In the genomic region with DNA sequence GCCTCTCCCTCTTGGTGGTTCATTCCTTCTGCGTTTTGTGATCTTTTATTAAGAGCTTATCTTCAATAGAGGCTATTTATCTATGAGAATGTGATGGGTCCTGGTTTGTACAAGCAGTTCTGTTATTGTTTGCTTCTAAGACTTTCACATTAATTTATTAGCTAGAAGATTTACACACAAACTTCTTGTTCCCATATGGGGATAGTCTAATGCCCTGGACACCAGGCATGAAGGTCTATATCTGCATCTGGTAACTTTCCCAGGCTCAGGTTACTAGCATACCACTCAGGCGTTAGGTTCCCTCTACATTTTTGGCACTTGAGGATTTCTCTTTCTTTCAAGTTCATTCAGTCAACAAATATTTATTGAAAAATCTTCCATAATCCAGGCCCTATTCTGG, we compare ENCODE assay signal across 9 cellular contexts. TPM values are rescaled to one million over a fixed set of nuclear protein-coding genes. Genes with fewer than 3 reads are reported as not detected.
DNase-seq lines count a peak whose midpoint lies in the region; ATAC-seq and TF ChIP-seq lines count a peak whose summit lies in the region.
"Had no signal": no experiment of that assay in that cellular context is flagged by ENCODE, and none has a peak within 500 bp of the region (broad histone marks: within the 10 kb centered on the region; RNA-seq: fewer than 3 reads in every experiment).

No MANE protein-coding gene starts in this region.

- H3K4me1 ChIP-seq in OCI-LY7 (ENCODE audit: insufficient read depth, low read length, poor library complexity, severe bottlenecking): peaks cover 86% of the 10 kb centered on the region
- peaks cover 17% of the 10 kb centered on the region for H3K4me1 ChIP-seq in effector memory CD4-positive, alpha-beta T cell (ENCODE audit: control insufficient read depth, insufficient read depth, low read length, poor library complexity, severe bottlenecking)
- H3K4me1 ChIP-seq in spleen: peaks cover 10 to 95% (median 72%) of the 10 kb centered on the region in 6 donors

- H3K27ac ChIP-seq in OCI-LY7 (ENCODE audit: low read depth, low read length, poor library complexity, severe bottlenecking): peak overlapping the region; percentile 98
- peak overlapping the region; percentile 35 for H3K27ac ChIP-seq in effector memory CD4-positive, alpha-beta T cell (ENCODE audit: insufficient read depth, low read length, poor library complexity, severe bottlenecking)
- H3K27ac ChIP-seq in spleen: peak overlapping the region in 6 of 8 donors; percentile 2 to 65 (median 32)

- WGBS in spleen, 5 donors: 84 to 93% (median 92%) methylated on average over 2 of the region's 2 CpGs

- H3K9me3 ChIP-seq in OCI-LY7 (ENCODE audit: low read length): peaks cover 26% of the 10 kb centered on the region; the same call in 1 of the 2 replicates
- no peaks in the 10 kb centered on the region for H3K9me3 ChIP-seq in effector memory CD4-positive, alpha-beta T cell (ENCODE audit: control insufficient read depth, low read length)
- no peaks in the 10 kb centered on the region for H3K9me3 ChIP-seq in spleen

- no peak for DNase-seq in activated CD8-positive, alpha-beta memory T cell treated with anti-CD3 and anti-CD28 coated beads, Interleukin-2, amount 10 ng/mL, durations not matched to agents 7 days and 5 days
- no peak for DNase-seq in activated CD8-positive, alpha-beta memory T cell treated with anti-CD3 and anti-CD28 coated beads, Interleukin-2, amount 50 U/mL, for 4 hours
- DNase-seq in OCI-LY7 (ENCODE audit: low spot score): no peak
- DNase-seq in effector memory CD4-positive, alpha-beta T cell: no peak
- DNase-seq in spleen: no peak
- no peak for DNase-seq in RKO (ENCODE audit: low spot score)
- DNase-seq in COLO829 (ENCODE audit: low spot score): no peak
- DNase-seq: NCI-H748 treated with DMSO at 0.1 percent for 48 hours had no signal

- no peaks in the 10 kb centered on the region for H3K9me3 Mint-ChIP-seq in activated CD8-positive, alpha-beta memory T cell treated with anti-CD3 and anti-CD28 coated beads, Interleukin-2, amount 10 ng/mL, durations not matched to agents 7 days and 5 days (ENCODE audit: low read depth)

- intact Hi-C loops in OCI-LY7 (cut with micrococcal nuclease; ENCODE audit: unreplicated experiment): loop anchor here (10.0 kb wide), 1 partner anchor 729 kb away; the partner anchor contains the start of gene RBM20
- intact Hi-C loops in spleen (cut with DNase I; ENCODE audit: low total_unique reads): no loop called here

- no peak overlapping the region; the same call in 1 of the 2 replicates for H2AFZ ChIP-seq in OCI-LY7 (ENCODE audit: low read length)

- H3K9me2 ChIP-seq in OCI-LY7 (ENCODE audit: insufficient read depth, low read length): no peaks in the 10 kb centered on the region

- POLR2A ChIA-PET in OCI-LY7 (lab: Charles Lee): interaction anchor here (1.5 kb wide), 1 partner anchor 13 kb away, joined by 3 read pairs; no protein-coding TSS in a partner anchor

- H3K4me3 ChIP-seq in OCI-LY7 (ENCODE audit: low read depth, low read length, poor library complexity, severe bottlenecking) (peak overlapping the region; percentile 40), spleen (no peak overlapping the region)
- H3K4me3 ChIP-seq in effector memory CD4-positive, alpha-beta T cell (ENCODE audit: insufficient read depth, low read depth, low read length, poor library complexity, severe bottlenecking): no peak overlapping the region

- no peaks in the 10 kb centered on the region for H3K27me3 Mint-ChIP-seq in activated CD8-positive, alpha-beta memory T cell treated with anti-CD3 and anti-CD28 coated beads, Interleukin-2, amount 10 ng/mL, durations not matched to agents 7 days and 5 days

- no TSS peak for BruUV-seq in OCI-LY7 (replicated peaks; lab: Mats Ljungman, UMichigan)

- H3K4me1 Mint-ChIP-seq in activated CD8-positive, alpha-beta memory T cell treated with anti-CD3 and anti-CD28 coated beads, Interleukin-2, amount 10 ng/mL, durations not matched to agents 7 days and 5 days: peaks cover 82% of the 10 kb centered on the region

- H3K4me2 ChIP-seq in OCI-LY7 (ENCODE audit: low read length): peak overlapping the region; percentile 74

- H3K36me3 Mint-ChIP-seq in activated CD8-positive, alpha-beta memory T cell treated with anti-CD3 and anti-CD28 coated beads, Interleukin-2, amount 10 ng/mL, durations not matched to agents 7 days and 5 days: peaks cover 72% of the 10 kb centered on the region

- H4K20me1 ChIP-seq in OCI-LY7 (ENCODE audit: insufficient read depth, low read length): no peaks in the 10 kb centered on the region

- TF ChIP-seq CTCF in OCI-LY7 (conservative IDR thresholded peaks at IDR 0.05; ENCODE audit: low read length) (no peak), spleen (IDR thresholded peaks at IDR 0.05 in 8 of 11, conservative IDR thresholded peaks at IDR 0.05 in 3 of 11) (no peak)

- no peak overlapping the region for H3K4me3 Mint-ChIP-seq in activated CD8-positive, alpha-beta memory T cell treated with anti-CD3 and anti-CD28 coated beads, Interleukin-2, amount 10 ng/mL, durations not matched to agents 7 days and 5 days

- peaks cover 86% of the 10 kb centered on the region for H3K79me2 ChIP-seq in OCI-LY7 (ENCODE audit: insufficient read depth, low read depth, low read length)

- peak overlapping the region; percentile 76 for H3K27ac Mint-ChIP-seq in activated CD8-positive, alpha-beta memory T cell treated with anti-CD3 and anti-CD28 coated beads, Interleukin-2, amount 10 ng/mL, durations not matched to agents 7 days and 5 days

- TF ChIP-seq POLR2A in spleen (IDR thresholded peaks at IDR 0.05): no peak

- no peaks in the 10 kb centered on the region for H3K27me3 ChIP-seq in effector memory CD4-positive, alpha-beta T cell (replicated peaks; ENCODE audit: control insufficient read depth, insufficient read depth, low read length, poor library complexity, severe bottlenecking)
- H3K27me3 ChIP-seq in spleen (replicated peaks in 1 of 7): no peaks in the 10 kb centered on the region

- no peak for ATAC-seq in activated CD8-positive, alpha-beta memory T cell treated with anti-CD3 and anti-CD28 coated beads, Interleukin-2, amount 10 ng/mL, durations not matched to agents 7 days and 5 days
- ATAC-seq in GM21786 (IDR thresholded peaks at IDR 0.05; ENCODE audit: unreplicated experiment): no peak

- H3K36me3 ChIP-seq in OCI-LY7 (ENCODE audit: insufficient read depth, low read length) (peaks cover 77% of the 10 kb centered on the region), spleen (peaks cover 0 to 34% (median 4%) of the 10 kb centered on the region in 6 donors)
- H3K36me3 ChIP-seq in effector memory CD4-positive, alpha-beta T cell (ENCODE audit: control insufficient read depth, insufficient read depth, low read length): no peaks in the 10 kb centered on the region

- CTCF ChIA-PET in activated CD8-positive, alpha-beta memory T cell treated with anti-CD3 and anti-CD28 coated beads, Interleukin-2, amount 10 ng/mL, durations not matched to agents 7 days and 5 days (lab: Charles Lee): interaction anchor here (1.8 kb wide), 1 partner anchor 32 kb away, joined by 6 read pairs; no protein-coding TSS in a partner anchor
- CTCF ChIA-PET in OCI-LY7 (lab: Charles Lee; ENCODE audit: unreplicated experiment): no interaction called here

RNA-seq across cellular contexts. Expression of gene XPNPEP1, which starts 7.7 kb away (rescaled TPM):
- total RNA-seq in activated CD8-positive, alpha-beta memory T cell treated with anti-CD3 and anti-CD28 coated beads, Interleukin-2, amount 10 ng/mL, durations not matched to agents 7 days and 5 days: 10 to 100 TPM; 72.7 to 84.8 TPM
- 234 and 237 TPM in 2 replicates for total RNA-seq in OCI-LY7 (2014; rRNA removed; shearing (Covaris generic))
- total RNA-seq in OCI-LY7 (2022) (130 and 136 TPM in 2 replicates), spleen (10 to 100 TPM; 51.0 to 97.1 (median 64.8) TPM)
- 10 to 100 TPM; 23.1 to 29.5 (median 26.2) TPM for polyA plus RNA-seq in spleen

Comparison
In these comparisons a context has a peak if more than half of its experiments do, and no peak if none do; other contexts are left out.
1. H3K27ac ChIP-seq: peak in every context shown above with its lines; median percentile 98 in OCI-LY7; 35 in effector memory CD4-positive, alpha-beta T cell; 32 in spleen.